In the genomic region with DNA sequence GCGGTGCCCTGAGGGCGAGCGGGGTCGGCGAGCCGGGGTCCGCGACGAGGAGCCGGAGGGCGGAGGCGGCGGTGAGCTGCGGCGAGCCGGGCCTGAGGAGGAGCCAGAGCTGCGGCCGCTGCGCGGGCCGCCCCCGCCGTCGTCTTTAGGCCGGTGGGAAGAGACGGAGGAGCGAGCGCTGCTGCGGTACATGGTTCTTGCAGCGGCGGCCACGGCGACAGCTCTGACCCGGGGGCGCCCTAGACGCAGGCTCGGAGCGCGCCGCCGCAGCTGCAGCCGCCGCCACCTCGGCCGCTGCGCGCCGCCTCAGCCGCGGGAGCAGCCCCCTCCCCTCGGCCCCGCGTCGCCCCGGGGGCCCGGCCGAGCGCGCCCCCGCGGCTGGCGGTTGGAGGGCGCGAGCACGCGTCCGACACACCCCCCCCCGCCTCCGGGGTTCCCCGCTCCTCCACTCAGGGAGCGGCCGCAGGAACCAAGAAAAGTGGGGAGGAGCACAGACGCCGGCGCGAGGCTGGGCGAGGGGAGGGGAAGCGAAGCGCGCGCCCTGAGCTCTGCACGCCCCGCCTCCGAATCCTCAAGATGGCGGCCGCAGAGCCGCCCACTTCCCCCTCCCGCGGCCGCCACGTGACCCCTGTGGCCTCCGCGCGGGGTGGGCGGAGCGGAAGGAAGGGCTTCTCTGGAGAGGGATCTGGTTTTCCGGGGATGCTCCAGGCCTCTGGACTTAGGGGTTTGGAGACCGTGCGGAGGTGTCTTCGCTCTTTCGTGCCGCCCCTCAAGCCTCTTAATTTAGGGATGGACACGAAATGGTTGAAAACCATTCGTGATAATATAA, we compare ENCODE assay signal across 1 cellular context.
TF ChIP-seq lines count a peak whose summit lies in the region.

A gene with protein sequence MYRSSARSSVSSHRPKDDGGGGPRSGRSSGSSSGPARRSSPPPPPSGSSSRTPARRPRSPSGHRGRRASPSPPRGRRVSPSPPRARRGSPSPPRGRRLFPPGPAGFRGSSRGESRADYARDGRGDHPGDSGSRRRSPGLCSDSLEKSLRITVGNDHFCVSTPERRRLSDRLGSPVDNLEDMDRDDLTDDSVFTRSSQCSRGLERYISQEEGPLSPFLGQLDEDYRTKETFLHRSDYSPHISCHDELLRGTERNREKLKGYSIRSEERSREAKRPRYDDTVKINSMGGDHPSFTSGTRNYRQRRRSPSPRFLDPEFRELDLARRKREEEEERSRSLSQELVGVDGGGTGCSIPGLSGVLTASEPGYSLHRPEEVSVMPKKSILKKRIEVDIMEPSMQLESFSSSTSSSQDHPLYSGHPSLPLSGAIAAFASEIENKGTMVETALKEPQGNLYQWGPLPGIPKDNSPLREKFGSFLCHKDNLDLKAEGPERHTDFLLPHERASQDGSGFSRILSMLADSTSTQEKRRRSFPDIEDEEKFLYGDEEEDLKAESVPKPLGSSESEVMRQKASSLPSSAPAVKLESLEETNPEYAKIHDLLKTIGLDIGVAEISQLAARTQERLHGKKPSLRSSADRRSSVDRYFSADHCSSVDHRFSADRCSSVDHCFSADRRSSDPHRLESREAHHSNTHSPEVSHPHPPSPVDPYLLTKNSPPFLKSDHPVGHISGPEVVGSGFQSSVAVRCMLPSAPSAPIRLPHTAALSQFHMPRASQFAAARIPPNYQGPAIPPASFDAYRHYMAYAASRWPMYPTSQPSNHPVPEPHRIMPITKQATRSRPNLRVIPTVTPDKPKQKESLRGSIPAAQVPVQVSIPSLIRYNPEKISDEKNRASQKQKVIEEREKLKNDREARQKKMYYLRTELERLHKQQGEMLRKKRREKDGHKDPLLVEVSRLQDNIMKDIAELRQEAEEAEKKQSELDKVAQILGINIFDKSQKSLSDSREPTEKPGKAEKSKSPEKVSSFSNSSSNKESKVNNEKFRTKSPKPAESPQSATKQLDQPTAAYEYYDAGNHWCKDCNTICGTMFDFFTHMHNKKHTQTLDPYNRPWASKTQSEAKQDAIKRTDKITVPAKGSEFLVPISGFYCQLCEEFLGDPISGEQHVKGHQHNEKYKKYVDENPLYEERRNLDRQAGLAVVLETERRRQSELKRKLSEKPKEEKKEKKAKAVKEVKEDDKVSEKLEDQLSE (N-terminal part only) (minus strand): TSS at position 474 of the 829 bp plus-strand sequence. CDS start 282 bp downstream, at position 192.

TF ChIP-seq in GM12878, 131 proteins besides CTCF, POLR2A, EP300 and RAD21 (continued from another document and continues in another):
- TF ChIP-seq, protein P1, sequence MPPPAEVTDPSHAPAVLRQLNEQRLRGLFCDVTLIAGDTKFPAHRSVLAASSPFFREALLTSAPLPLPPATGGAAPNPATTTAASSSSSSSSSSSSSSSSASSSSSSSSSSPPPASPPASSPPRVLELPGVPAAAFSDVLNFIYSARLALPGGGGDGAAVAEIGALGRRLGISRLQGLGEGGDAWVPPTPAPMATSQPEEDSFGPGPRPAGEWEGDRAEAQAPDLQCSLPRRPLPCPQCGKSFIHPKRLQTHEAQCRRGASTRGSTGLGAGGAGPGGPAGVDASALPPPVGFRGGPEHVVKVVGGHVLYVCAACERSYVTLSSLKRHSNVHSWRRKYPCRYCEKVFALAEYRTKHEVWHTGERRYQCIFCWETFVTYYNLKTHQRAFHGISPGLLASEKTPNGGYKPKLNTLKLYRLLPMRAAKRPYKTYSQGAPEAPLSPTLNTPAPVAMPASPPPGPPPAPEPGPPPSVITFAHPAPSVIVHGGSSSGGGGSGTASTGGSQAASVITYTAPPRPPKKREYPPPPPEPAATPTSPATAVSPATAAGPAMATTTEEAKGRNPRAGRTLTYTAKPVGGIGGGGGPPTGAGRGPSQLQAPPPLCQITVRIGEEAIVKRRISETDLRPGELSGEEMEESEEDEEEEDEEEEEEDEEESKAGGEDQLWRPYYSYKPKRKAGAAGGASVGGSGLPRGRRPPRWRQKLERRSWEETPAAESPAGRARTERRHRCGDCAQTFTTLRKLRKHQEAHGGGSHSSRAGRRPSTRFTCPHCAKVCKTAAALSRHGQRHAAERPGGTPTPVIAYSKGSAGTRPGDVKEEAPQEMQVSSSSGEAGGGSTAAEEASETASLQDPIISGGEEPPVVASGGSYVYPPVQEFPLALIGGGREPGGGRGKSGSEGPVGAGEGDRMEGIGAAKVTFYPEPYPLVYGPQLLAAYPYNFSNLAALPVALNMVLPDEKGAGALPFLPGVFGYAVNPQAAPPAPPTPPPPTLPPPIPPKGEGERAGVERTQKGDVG (CRISPR knock-in tag; IDR thresholded peaks at IDR 0.05): no peak
- TF ChIP-seq TCF3 (IDR thresholded peaks at IDR 0.05; ENCODE audit: borderline replicate concordance, insufficient read depth, low read depth, low read length): 0 out of 2 replicates have a peak, but pooled peaks have one; percentile 35
- no peak for TF ChIP-seq PAX5 (IDR thresholded peaks at IDR 0.05; ENCODE audit: borderline replicate concordance, low read depth, low read length)
- TF ChIP-seq NFIC (IDR thresholded peaks at IDR 0.05; ENCODE audit: low read depth, low read length): no peak
- no peak for TF ChIP-seq POLR2AphosphoS2 (IDR thresholded peaks at IDR 0.05; ENCODE audit: low read depth, low read length)
- TF ChIP-seq, protein P2, sequence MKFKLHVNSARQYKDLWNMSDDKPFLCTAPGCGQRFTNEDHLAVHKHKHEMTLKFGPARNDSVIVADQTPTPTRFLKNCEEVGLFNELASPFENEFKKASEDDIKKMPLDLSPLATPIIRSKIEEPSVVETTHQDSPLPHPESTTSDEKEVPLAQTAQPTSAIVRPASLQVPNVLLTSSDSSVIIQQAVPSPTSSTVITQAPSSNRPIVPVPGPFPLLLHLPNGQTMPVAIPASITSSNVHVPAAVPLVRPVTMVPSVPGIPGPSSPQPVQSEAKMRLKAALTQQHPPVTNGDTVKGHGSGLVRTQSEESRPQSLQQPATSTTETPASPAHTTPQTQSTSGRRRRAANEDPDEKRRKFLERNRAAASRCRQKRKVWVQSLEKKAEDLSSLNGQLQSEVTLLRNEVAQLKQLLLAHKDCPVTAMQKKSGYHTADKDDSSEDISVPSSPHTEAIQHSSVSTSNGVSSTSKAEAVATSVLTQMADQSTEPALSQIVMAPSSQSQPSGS (IDR thresholded peaks at IDR 0.05; ENCODE audit: low read length): no peak
- TF ChIP-seq, protein P3, sequence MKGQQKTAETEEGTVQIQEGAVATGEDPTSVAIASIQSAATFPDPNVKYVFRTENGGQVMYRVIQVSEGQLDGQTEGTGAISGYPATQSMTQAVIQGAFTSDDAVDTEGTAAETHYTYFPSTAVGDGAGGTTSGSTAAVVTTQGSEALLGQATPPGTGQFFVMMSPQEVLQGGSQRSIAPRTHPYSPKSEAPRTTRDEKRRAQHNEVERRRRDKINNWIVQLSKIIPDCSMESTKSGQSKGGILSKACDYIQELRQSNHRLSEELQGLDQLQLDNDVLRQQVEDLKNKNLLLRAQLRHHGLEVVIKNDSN (IDR thresholded peaks at IDR 0.05; ENCODE audit: borderline replicate concordance, extremely low read length, insufficient read depth, low read depth, low read length): peak; percentile 96
- TF ChIP-seq, protein P4, sequence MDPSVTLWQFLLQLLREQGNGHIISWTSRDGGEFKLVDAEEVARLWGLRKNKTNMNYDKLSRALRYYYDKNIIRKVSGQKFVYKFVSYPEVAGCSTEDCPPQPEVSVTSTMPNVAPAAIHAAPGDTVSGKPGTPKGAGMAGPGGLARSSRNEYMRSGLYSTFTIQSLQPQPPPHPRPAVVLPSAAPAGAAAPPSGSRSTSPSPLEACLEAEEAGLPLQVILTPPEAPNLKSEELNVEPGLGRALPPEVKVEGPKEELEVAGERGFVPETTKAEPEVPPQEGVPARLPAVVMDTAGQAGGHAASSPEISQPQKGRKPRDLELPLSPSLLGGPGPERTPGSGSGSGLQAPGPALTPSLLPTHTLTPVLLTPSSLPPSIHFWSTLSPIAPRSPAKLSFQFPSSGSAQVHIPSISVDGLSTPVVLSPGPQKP (IDR thresholded peaks at IDR 0.05; ENCODE audit: low read depth, low read length): no peak
- TF ChIP-seq PML (IDR thresholded peaks at IDR 0.05; ENCODE audit: low read length): peak; percentile 58; the same call in 1 of the 2 replicates
- no peak for TF ChIP-seq BRCA1 (IDR thresholded peaks at IDR 0.05; ENCODE audit: low read depth, low read length)
- 0 out of 2 replicates have a peak, but pooled peaks have one; percentile 34 for TF ChIP-seq GABPA (IDR thresholded peaks at IDR 0.05; ENCODE audit: low read depth)
- TF ChIP-seq PAX8 (IDR thresholded peaks at IDR 0.05): no peak
- no peak; the same call in 1 of the 2 replicates for TF ChIP-seq ATF7 (IDR thresholded peaks at IDR 0.05; ENCODE audit: low read depth)
- TF ChIP-seq, protein P5, sequence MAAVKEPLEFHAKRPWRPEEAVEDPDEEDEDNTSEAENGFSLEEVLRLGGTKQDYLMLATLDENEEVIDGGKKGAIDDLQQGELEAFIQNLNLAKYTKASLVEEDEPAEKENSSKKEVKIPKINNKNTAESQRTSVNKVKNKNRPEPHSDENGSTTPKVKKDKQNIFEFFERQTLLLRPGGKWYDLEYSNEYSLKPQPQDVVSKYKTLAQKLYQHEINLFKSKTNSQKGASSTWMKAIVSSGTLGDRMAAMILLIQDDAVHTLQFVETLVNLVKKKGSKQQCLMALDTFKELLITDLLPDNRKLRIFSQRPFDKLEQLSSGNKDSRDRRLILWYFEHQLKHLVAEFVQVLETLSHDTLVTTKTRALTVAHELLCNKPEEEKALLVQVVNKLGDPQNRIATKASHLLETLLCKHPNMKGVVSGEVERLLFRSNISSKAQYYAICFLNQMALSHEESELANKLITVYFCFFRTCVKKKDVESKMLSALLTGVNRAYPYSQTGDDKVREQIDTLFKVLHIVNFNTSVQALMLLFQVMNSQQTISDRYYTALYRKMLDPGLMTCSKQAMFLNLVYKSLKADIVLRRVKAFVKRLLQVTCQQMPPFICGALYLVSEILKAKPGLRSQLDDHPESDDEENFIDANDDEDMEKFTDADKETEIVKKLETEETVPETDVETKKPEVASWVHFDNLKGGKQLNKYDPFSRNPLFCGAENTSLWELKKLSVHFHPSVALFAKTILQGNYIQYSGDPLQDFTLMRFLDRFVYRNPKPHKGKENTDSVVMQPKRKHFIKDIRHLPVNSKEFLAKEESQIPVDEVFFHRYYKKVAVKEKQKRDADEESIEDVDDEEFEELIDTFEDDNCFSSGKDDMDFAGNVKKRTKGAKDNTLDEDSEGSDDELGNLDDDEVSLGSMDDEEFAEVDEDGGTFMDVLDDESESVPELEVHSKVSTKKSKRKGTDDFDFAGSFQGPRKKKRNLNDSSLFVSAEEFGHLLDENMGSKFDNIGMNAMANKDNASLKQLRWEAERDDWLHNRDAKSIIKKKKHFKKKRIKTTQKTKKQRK (IDR thresholded peaks at IDR 0.05; ENCODE audit: low read depth, low read length): no peak
- TF ChIP-seq NR2F1 (conservative IDR thresholded peaks at IDR 0.05): peak; percentile 82
- TF ChIP-seq STAT1 (conservative IDR thresholded peaks at IDR 0.05): no peak
- TF ChIP-seq, protein P6, sequence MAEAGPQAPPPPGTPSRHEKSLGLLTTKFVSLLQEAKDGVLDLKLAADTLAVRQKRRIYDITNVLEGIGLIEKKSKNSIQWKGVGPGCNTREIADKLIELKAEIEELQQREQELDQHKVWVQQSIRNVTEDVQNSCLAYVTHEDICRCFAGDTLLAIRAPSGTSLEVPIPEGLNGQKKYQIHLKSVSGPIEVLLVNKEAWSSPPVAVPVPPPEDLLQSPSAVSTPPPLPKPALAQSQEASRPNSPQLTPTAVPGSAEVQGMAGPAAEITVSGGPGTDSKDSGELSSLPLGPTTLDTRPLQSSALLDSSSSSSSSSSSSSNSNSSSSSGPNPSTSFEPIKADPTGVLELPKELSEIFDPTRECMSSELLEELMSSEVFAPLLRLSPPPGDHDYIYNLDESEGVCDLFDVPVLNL (IDR thresholded peaks at IDR 0.05; ENCODE audit: low read depth, low read length): no peak; the same call in 1 of the 2 replicates
- TF ChIP-seq FOXM1 (IDR thresholded peaks at IDR 0.05; ENCODE audit: low read depth, low read length): no peak
- TF ChIP-seq CBX5 (IDR thresholded peaks at IDR 0.05; ENCODE audit: low read depth): no peak
- no peak for TF ChIP-seq KLF5 (IDR thresholded peaks at IDR 0.05; ENCODE audit: partially characterized antibody)
- TF ChIP-seq ASH2L (IDR thresholded peaks at IDR 0.05; ENCODE audit: borderline replicate concordance, low read depth): no peak
- TF ChIP-seq CHD2 (IDR thresholded peaks at IDR 0.05; ENCODE audit: borderline replicate concordance, low read depth, low read length): no peak
- TF ChIP-seq HDAC6 (IDR thresholded peaks at IDR 0.05; ENCODE audit: unreplicated experiment): no peak
- no peak for TF ChIP-seq NRF1 (conservative IDR thresholded peaks at IDR 0.05; ENCODE audit: low read depth, low read length)
- TF ChIP-seq SMAD5 (IDR thresholded peaks at IDR 0.05; ENCODE audit: low read depth): peak; percentile 46; the same call in 1 of the 2 replicates
- TF ChIP-seq ZSCAN29 (IDR thresholded peaks at IDR 0.05): peak; percentile 43; the same call in 1 of the 2 replicates
- TF ChIP-seq, protein P7, sequence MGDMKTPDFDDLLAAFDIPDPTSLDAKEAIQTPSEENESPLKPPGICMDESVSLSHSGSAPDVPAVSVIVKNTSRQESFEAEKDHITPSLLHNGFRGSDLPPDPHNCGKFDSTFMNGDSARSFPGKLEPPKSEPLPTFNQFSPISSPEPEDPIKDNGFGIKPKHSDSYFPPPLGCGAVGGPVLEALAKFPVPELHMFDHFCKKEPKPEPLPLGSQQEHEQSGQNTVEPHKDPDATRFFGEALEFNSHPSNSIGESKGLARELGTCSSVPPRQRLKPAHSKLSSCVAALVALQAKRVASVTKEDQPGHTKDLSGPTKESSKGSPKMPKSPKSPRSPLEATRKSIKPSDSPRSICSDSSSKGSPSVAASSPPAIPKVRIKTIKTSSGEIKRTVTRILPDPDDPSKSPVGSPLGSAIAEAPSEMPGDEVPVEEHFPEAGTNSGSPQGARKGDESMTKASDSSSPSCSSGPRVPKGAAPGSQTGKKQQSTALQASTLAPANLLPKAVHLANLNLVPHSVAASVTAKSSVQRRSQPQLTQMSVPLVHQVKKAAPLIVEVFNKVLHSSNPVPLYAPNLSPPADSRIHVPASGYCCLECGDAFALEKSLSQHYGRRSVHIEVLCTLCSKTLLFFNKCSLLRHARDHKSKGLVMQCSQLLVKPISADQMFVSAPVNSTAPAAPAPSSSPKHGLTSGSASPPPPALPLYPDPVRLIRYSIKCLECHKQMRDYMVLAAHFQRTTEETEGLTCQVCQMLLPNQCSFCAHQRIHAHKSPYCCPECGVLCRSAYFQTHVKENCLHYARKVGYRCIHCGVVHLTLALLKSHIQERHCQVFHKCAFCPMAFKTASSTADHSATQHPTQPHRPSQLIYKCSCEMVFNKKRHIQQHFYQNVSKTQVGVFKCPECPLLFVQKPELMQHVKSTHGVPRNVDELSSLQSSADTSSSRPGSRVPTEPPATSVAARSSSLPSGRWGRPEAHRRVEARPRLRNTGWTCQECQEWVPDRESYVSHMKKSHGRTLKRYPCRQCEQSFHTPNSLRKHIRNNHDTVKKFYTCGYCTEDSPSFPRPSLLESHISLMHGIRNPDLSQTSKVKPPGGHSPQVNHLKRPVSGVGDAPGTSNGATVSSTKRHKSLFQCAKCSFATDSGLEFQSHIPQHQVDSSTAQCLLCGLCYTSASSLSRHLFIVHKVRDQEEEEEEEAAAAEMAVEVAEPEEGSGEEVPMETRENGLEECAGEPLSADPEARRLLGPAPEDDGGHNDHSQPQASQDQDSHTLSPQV (IDR thresholded peaks at IDR 0.05): no peak
- no peak for TF ChIP-seq SP1 (IDR thresholded peaks at IDR 0.05; ENCODE audit: low read depth, low read length)
- 0 out of 2 replicates have a peak, but pooled peaks have one; percentile 20 for TF ChIP-seq MEF2A (IDR thresholded peaks at IDR 0.05; ENCODE audit: insufficient read depth, low read depth, low read length)
- TF ChIP-seq KAT2A (conservative IDR thresholded peaks at IDR 0.05; ENCODE audit: control insufficient read depth, low read depth, low read length): no peak
- TF ChIP-seq ZNF217 (IDR thresholded peaks at IDR 0.05): 0 out of 2 replicates have a peak, but pooled peaks have one; percentile 48
- TF ChIP-seq RBBP5 (conservative IDR thresholded peaks at IDR 0.05): no peak
- peak; percentile 27; the same call in 1 of the 2 replicates for TF ChIP-seq TARDBP (IDR thresholded peaks at IDR 0.05; ENCODE audit: borderline replicate concordance)
- no peak for TF ChIP-seq CHD4 (IDR thresholded peaks at IDR 0.05)
- no peak for TF ChIP-seq STAT3 (IDR thresholded peaks at IDR 0.05; ENCODE audit: low read depth, low read length)
